18 cellular contexts compared by ENCODE assay signal in the genomic region with DNA sequence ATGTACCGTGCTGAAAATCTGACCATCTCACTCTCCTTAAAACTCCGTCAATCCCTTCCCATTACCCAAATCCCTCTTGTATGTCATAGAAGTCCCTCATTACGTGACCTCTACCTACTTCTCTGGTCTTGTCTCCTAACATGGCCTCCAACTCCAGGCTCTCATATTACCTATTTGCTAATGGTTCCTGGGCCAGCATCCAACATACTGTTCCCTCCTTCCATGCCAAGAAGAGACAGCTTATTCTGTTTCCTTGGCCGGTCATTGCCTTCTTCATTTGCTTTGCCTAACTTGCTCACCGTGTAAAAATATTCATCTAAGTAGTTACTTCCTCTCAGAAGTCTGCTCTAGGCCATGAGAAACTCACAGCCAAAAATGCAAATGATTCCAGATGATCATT. TPM values are rescaled to one million over a fixed set of nuclear protein-coding genes. Genes with fewer than 3 reads are reported as not detected.
DNase-seq lines count a peak whose midpoint lies in the region; ATAC-seq and TF ChIP-seq lines count a peak whose summit lies in the region.
"Had no signal": no experiment of that assay in that cellular context is flagged by ENCODE, and none has a peak within 500 bp of the region (broad histone marks: within the 10 kb centered on the region; RNA-seq: fewer than 3 reads in every experiment).

No MANE protein-coding gene starts in this region.

- H3K36me3 ChIP-seq in GM23248 (ENCODE audit: low read depth) (no peaks in the 10 kb centered on the region), adipocyte (ENCODE audit: control insufficient read depth, insufficient read depth, low read length, severe bottlenecking) (no peaks in the 10 kb centered on the region), stomach smooth muscle (ENCODE audit: control insufficient read depth in 2 of 2, insufficient read depth in 2 of 2, low read length in 2 of 2) (no peaks in the 10 kb centered on the region), GM23338 (ENCODE audit: insufficient read depth) (no peaks in the 10 kb centered on the region; the same call in 1 of the 2 replicates)

- H2AFZ ChIP-seq in GM23248 (peak overlapping the region; percentile 65), GM23338 (no peak overlapping the region)

- H3K9me3 Mint-ChIP-seq in GM23338, result no peaks in the 10 kb centered on the region

- no peaks in the 10 kb centered on the region for H3K9me3 ChIP-seq in GM23248 (ENCODE audit: low read depth)
- H3K9me3 ChIP-seq in adipocyte (ENCODE audit: control insufficient read depth, low read length), result no peaks in the 10 kb centered on the region
- H3K9me3 ChIP-seq in stomach smooth muscle (ENCODE audit: control insufficient read depth in 2 of 2, low read length in 2 of 2), result peaks cover 0 to 2% of the 10 kb centered on the region in 2 donors

- CTCF ChIA-PET in HEK293T (lab: Yijun Ruan, JAX), result interaction anchor here (0.5 kb wide), 1 partner anchor 837 kb away, joined by 3 read pairs; no protein-coding TSS in a partner anchor

- H3K27me3 ChIP-seq in GM23248 (replicated peaks; ENCODE audit: insufficient read depth), result no peaks in the 10 kb centered on the region
- no peaks in the 10 kb centered on the region for H3K27me3 ChIP-seq in adipocyte (replicated peaks; ENCODE audit: control insufficient read depth, insufficient read depth, low read length)
- no peaks in the 10 kb centered on the region for H3K27me3 ChIP-seq in stomach smooth muscle (ENCODE audit: control insufficient read depth in 1 of 2, insufficient read depth in 2 of 2, low read length in 2 of 2)
- H3K27me3 ChIP-seq in GM23338 (ENCODE audit: insufficient read depth), result no peaks in the 10 kb centered on the region
- H3K27me3 ChIP-seq: dorsolateral prefrontal cortex had no signal

- H4K20me1 ChIP-seq in GM23248 (ENCODE audit: insufficient read depth) (no peaks in the 10 kb centered on the region), GM23338 (replicated peaks; ENCODE audit: insufficient read depth) (no peaks in the 10 kb centered on the region)

- H3K4me3 Mint-ChIP-seq in GM23338, result no peak overlapping the region
- H3K4me3 Mint-ChIP-seq: B cell, neural crest cell had no signal

- WGBS in GM23248 (ENCODE audit: low coverage in 1 of 2, low lambda C conversion rate in 2 of 2, missing lambda C conversion rate in 2 of 2), 2 experiments, result 17 to 21% methylated on average over 5 of the region's 5 CpGs

- H3K79me2 ChIP-seq in GM23248 (ENCODE audit: insufficient read depth) (no peaks in the 10 kb centered on the region), GM23338 (replicated peaks; ENCODE audit: insufficient read depth) (no peaks in the 10 kb centered on the region)

- POLR2A ChIA-PET in HEK293T (lab: Yijun Ruan, JAX), result no interaction called here

- H3K4me1 ChIP-seq in GM23248 (ENCODE audit: insufficient read depth) (peaks cover 20% of the 10 kb centered on the region), adipocyte (ENCODE audit: control insufficient read depth, insufficient read depth, low read length) (peaks cover 14% of the 10 kb centered on the region), stomach smooth muscle (ENCODE audit: control insufficient read depth, insufficient read depth, low read length) (no peaks in the 10 kb centered on the region), GM23338 (ENCODE audit: insufficient read depth) (no peaks in the 10 kb centered on the region)

- peaks cover 1% of the 10 kb centered on the region for H3K27me3 Mint-ChIP-seq in GM23338 (ENCODE audit: insufficient read depth, low read depth, poor library complexity)

- peak overlapping the region; percentile 51 for H3K4me2 ChIP-seq in GM23248 (ENCODE audit: unreplicated experiment)
- no peak overlapping the region for H3K4me2 ChIP-seq in GM23338

- H3K9ac ChIP-seq in GM23248, result 0 out of 2 replicates have a peak overlapping the region, but pooled peaks have one; percentile 24
- no peak overlapping the region for H3K9ac ChIP-seq in adipocyte (ENCODE audit: low read length)
- H3K9ac ChIP-seq in stomach smooth muscle (ENCODE audit: low read length in 2 of 2), result no peak overlapping the region

- H3F3A ChIP-seq in GM23248 (ENCODE audit: insufficient read depth), result peaks cover 27% of the 10 kb centered on the region
- H3F3A ChIP-seq in GM23338 (replicated peaks; ENCODE audit: low read depth), result no peaks in the 10 kb centered on the region

- no peak for TF ChIP-seq CTCF in fibroblast of the aortic adventitia (IDR thresholded peaks at IDR 0.05; ENCODE audit: insufficient read depth, low read length)
- no peak for TF ChIP-seq CTCF in GM13976 (IDR thresholded peaks at IDR 0.05; ENCODE audit: borderline replicate concordance, control extremely low read depth, extremely low read depth, insufficient read depth, missing control alignments)
- no peak for TF ChIP-seq CTCF in GM23338 (conservative IDR thresholded peaks at IDR 0.05; ENCODE audit: low read depth in 2 of 2)

- H3K4me3 ChIP-seq in GM23248 (no peak overlapping the region; the same call in 1 of the 2 replicates), adipocyte (ENCODE audit: low read length) (peak overlapping the region; percentile 12), fibroblast of the aortic adventitia (ENCODE audit: low read depth, low read length) (no peak overlapping the region), stomach smooth muscle (ENCODE audit: low read length in 2 of 2) (no peak overlapping the region), GM23338 (no peak overlapping the region)
- H3K4me3 ChIP-seq: dorsolateral prefrontal cortex had no signal

- DNase-seq in GM23248, result peak; percentile 69
- peak; percentile 82 for DNase-seq in adipocyte (ENCODE audit: low read depth)
- DNase-seq in fibroblast of the aortic adventitia (ENCODE audit: low read depth), result peak; percentile 64
- DNase-seq in GM13976 (ENCODE audit: low spot score), result no peak
- no peak for DNase-seq in GM23338 (ENCODE audit: low spot score)
- no peak for DNase-seq in HEK293T (ENCODE audit: extremely low spot score)
- DNase-seq: activated CD4-positive, alpha-beta T cell treated with anti-CD3 and anti-CD28 coated beads for 1 hour; aorta; DMS153; dorsolateral prefrontal cortex; hypothalamus; midbrain; NCI-H1417 treated with DMSO at 0.1 percent for 48 hours; retina; substantia nigra had no signal

- H3K27ac ChIP-seq in GM23248, result peak overlapping the region; percentile 76
- peak overlapping the region; percentile 66 for H3K27ac ChIP-seq in stomach smooth muscle (ENCODE audit: low read length)
- no peak overlapping the region for H3K27ac ChIP-seq in GM23338 (ENCODE audit: low read depth)
- H3K27ac ChIP-seq: dorsolateral prefrontal cortex had no signal

- H3K4me1 Mint-ChIP-seq in GM23338, result no peaks in the 10 kb centered on the region
- H3K4me1 Mint-ChIP-seq: neural crest cell had no signal

- H3K36me3 Mint-ChIP-seq in GM23338 (ENCODE audit: low read depth), result 0 out of 3 replicates have a peak, but pooled peaks cover 2% of the 10 kb centered on the region

- in situ Hi-C loops in GM23248 (cut with MboI) (no loop called here), GM13976 (cut with MboI; ENCODE audit: low sequenced_read_pairs, unreplicated experiment) (no loop called here)

- no peak for ATAC-seq in GM23338

- H3K27ac Mint-ChIP-seq in GM23338, result no peak overlapping the region
- H3K27ac Mint-ChIP-seq: B cell had no signal

- no peaks in the 10 kb centered on the region for H3K9me2 ChIP-seq in GM23248 (ENCODE audit: insufficient read depth)
- H3K9me2 ChIP-seq in GM23338 (ENCODE audit: insufficient read depth), result peaks cover 3% of the 10 kb centered on the region; the same call in 1 of the 2 replicates

TF ChIP-seq in GM23338, 12 proteins besides CTCF, POLR2A, EP300 and RAD21 (continues in another document):
- TF ChIP-seq EZH2phosphoT487 (IDR thresholded peaks at IDR 0.05; ENCODE audit: unreplicated experiment), result no peak
- TF ChIP-seq EZH2 (IDR thresholded peaks at IDR 0.05; ENCODE audit: low read depth, unreplicated experiment), result no peak
- no peak for TF ChIP-seq POLR2AphosphoS5 (IDR thresholded peaks at IDR 0.05; ENCODE audit: low read depth)
- no peak for TF ChIP-seq ZNF114 (CRISPR knock-in tag; IDR thresholded peaks at IDR 0.05)
- TF ChIP-seq STAT1 (IDR thresholded peaks at IDR 0.05; ENCODE audit: unreplicated experiment), result no peak
- TF ChIP-seq NANOG (IDR thresholded peaks at IDR 0.05; ENCODE audit: borderline replicate concordance), result no peak

TF ChIP-seq in HEK293T, 16 proteins besides CTCF, POLR2A, EP300 and RAD21:
- TF ChIP-seq BHLHE40 (IDR thresholded peaks at IDR 0.05; ENCODE audit: borderline replicate concordance), result no peak
- no peak for TF ChIP-seq TARDBP (IDR thresholded peaks at IDR 0.05)
- no peak for TF ChIP-seq ZNF384 (IDR thresholded peaks at IDR 0.05)
- no peak for TF ChIP-seq HDGF (IDR thresholded peaks at IDR 0.05; ENCODE audit: borderline replicate concordance)
- no peak for TF ChIP-seq SUZ12 (IDR thresholded peaks at IDR 0.05)
- TF ChIP-seq SP1 (IDR thresholded peaks at IDR 0.05), result no peak
- TF ChIP-seq CTBP1 (IDR thresholded peaks at IDR 0.05; ENCODE audit: borderline replicate concordance), result no peak
- TF ChIP-seq ELF4 (IDR thresholded peaks at IDR 0.05), result no peak
- TF ChIP-seq FOXA1 (IDR thresholded peaks at IDR 0.05), result no peak
- no peak for TF ChIP-seq L3MBTL2 (conservative IDR thresholded peaks at IDR 0.05)
- TF ChIP-seq LEF1 (IDR thresholded peaks at IDR 0.05; ENCODE audit: borderline replicate concordance), result no peak
- TF ChIP-seq FOXK2 (IDR thresholded peaks at IDR 0.05), result no peak
- no peak for TF ChIP-seq NFRKB (IDR thresholded peaks at IDR 0.05)
- no peak for TF ChIP-seq ARNT (IDR thresholded peaks at IDR 0.05)
- TF ChIP-seq FOXM1 (IDR thresholded peaks at IDR 0.05; ENCODE audit: borderline replicate concordance), result no peak

RNA-seq across cellular contexts. Expression of a gene that starts 8.9 kb away (rescaled TPM):
- total RNA-seq in GM23248 (2014; rRNA removed; shearing (Covaris generic)), result 186 and 197 TPM in 2 replicates
- polyA plus RNA-seq in GM23248 (2016; fragmentation: Nextera tagmentation; extraction: Ambion mirVana) (220 and 242 TPM in 2 replicates), GM23338 (2016; fragmentation: Nextera tagmentation; extraction: Ambion mirVana) (5.0 and 6.7 TPM in 2 replicates)
- total RNA-seq in fibroblast of the aortic adventitia (ENCODE audit: low replicate concordance), result 696 and 1,116 TPM in 2 replicates
- total RNA-seq in GM23338 (2014; rRNA removed; shearing (Covaris generic)), result 9.8 and 11.3 TPM in 2 replicates

Comparison
In these comparisons a context has a peak if more than half of its experiments do, and no peak if none do; other contexts are left out.
1. DNase-seq: peak in GM23248 (single experiment), adipocyte (single experiment) and fibroblast of the aortic adventitia (single experiment); none in GM13976 (single experiment), GM23338 (single experiment) and HEK293T (single experiment).
2. RNA of a gene that starts 8.9 kb away (total RNA-seq): 696 to 1,116 TPM in fibroblast of the aortic adventitia and 186 to 197 TPM in GM23248; 9.8 to 11.3 TPM in GM23338; every median in the first group is over 10 times any median in the second.